In the genomic region with DNA sequence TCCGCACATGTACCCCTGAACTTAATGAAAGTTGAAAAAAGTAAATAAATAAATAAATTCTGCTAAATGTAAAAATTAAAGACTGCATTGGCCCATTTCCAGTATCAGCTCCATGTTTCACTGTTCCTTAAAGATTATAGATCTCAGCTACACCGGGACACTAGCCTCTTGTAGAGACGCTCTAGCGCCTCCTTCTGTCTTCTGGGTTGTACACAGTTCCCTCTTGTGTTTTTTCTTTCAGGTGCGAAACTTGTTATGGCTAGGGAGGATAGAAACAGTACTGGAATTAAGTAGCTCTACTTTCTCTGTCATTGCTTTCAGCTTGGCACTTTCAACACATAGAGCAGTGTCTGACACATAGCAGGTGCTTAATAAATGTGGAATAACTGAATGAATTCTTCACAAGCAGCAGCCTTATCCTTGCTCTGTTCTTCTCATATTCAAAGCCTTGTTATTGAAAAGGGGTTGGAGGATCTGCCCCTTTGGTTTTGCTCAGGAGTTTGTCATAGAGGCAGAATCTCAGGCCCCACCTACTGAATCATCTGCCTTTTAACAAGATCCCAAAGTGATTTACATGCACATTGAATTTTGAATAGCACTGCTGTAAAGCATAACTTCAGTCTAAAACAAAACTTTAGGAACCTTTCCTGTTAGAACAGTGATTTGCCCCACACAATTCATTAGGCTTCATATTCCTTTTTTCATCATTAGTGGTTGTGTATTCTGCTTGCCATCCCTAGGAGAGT, we compare ENCODE assay signal across 10 cellular contexts.
DNase-seq lines count a peak whose midpoint lies in the region; ATAC-seq and TF ChIP-seq lines count a peak whose summit lies in the region.
"Had no signal": no experiment of that assay in that cellular context is flagged by ENCODE, and none has a peak within 500 bp of the region (broad histone marks: within the 10 kb centered on the region; RNA-seq: fewer than 3 reads in every experiment).

No MANE protein-coding gene starts in this region.

- no peak overlapping the region for H3K4me2 ChIP-seq in Karpas-422 (ENCODE audit: low read depth, low read length, poor library complexity, severe bottlenecking)

- peaks cover 5% of the 10 kb centered on the region for H3K4me1 ChIP-seq in Karpas-422 (ENCODE audit: low read length)
- H3K4me1 ChIP-seq in body of pancreas = no peaks in the 10 kb centered on the region
- no peaks in the 10 kb centered on the region for H3K4me1 ChIP-seq in mucosa of descending colon (ENCODE audit: low read depth)

- H3K79me2 ChIP-seq in Karpas-422 (ENCODE audit: low read length) = no peaks in the 10 kb centered on the region

- TF ChIP-seq CTCF in body of pancreas (IDR thresholded peaks at IDR 0.05) (peak in 6 of 7 experiments; percentile 21 to 53 (median 32)), mucosa of descending colon (IDR thresholded peaks at IDR 0.05) (no peak)

- no peaks in the 10 kb centered on the region for H3K9me2 ChIP-seq in Karpas-422 (replicated peaks; ENCODE audit: insufficient read depth, low read length)

- WGBS in body of pancreas, 2 donors = 65 to 66% methylated on average over 5 of the region's 5 CpGs

- H3K36me3 ChIP-seq in Karpas-422 (ENCODE audit: insufficient read depth, low read length) (no peaks in the 10 kb centered on the region), body of pancreas (replicated peaks in 1 of 2; ENCODE audit: insufficient read depth in 1 of 2, low read depth in 2 of 2) (no peaks in the 10 kb centered on the region), mucosa of descending colon (ENCODE audit: low read depth) (no peaks in the 10 kb centered on the region)
- H3K36me3 ChIP-seq: ovary had no signal

- intact Hi-C loops in body of pancreas (cut with DNase I) (no loop called here), mucosa of descending colon (cut with DNase I, micrococcal nuclease) (no loop called here)

- H3K9ac ChIP-seq in Karpas-422 (ENCODE audit: low read length) = no peak overlapping the region

- no peaks in the 10 kb centered on the region for H4K20me1 ChIP-seq in Karpas-422 (ENCODE audit: insufficient read depth, low read depth, low read length)

- no peak overlapping the region for H3K27ac ChIP-seq in Karpas-422 (ENCODE audit: low read length)
- no peak overlapping the region for H3K27ac ChIP-seq in body of pancreas
- H3K27ac ChIP-seq: ovary had no signal

- ATAC-seq in body of pancreas = no peak
- peak; percentile 40 for ATAC-seq in mucosa of descending colon
- no peak for ATAC-seq in GM19452 (IDR thresholded peaks at IDR 0.05; ENCODE audit: unreplicated experiment)

- DNase-seq in ELF-1 (ENCODE audit: low read depth, low spot score) (peak; percentile 34), Karpas-422 (peak; percentile 74), body of pancreas (peak in 2 of 4 donors; percentile 28 to 59), mucosa of descending colon (peak in 1 of 3 donors; percentile 14), NCI-H1105 (lab: John Stamatoyannopoulos, UW) (no peak), A172 (ENCODE audit: low spot score) (no peak)
- DNase-seq in activated CD4-positive, CD25-positive, alpha-beta regulatory T cell treated with anti-CD3 and anti-CD28 coated beads, Interleukin-2, amount 50 U/mL, for 72 hours = no peak
- DNase-seq: NCI-H2081 treated with DMSO at 0.1 percent for 48 hours, ovary had no signal

- H3K9me3 ChIP-seq in Karpas-422 (ENCODE audit: low read length) (no peaks in the 10 kb centered on the region), body of pancreas (no peaks in the 10 kb centered on the region), mucosa of descending colon (no peaks in the 10 kb centered on the region)
- H3K9me3 ChIP-seq: ovary had no signal

- TF ChIP-seq POLR2A in body of pancreas (IDR thresholded peaks at IDR 0.05) = no peak

- H2AFZ ChIP-seq in Karpas-422 (ENCODE audit: low read length) = no peak overlapping the region

- H3K4me3 ChIP-seq in Karpas-422 (ENCODE audit: low read length) (no peak overlapping the region), body of pancreas (no peak overlapping the region), mucosa of descending colon (no peak overlapping the region)
- H3K4me3 ChIP-seq: ovary had no signal

- H3K27me3 ChIP-seq in Karpas-422 (ENCODE audit: low read length) = no peaks in the 10 kb centered on the region
- no peaks in the 10 kb centered on the region for H3K27me3 ChIP-seq in body of pancreas
- H3K27me3 ChIP-seq: ovary had no signal

Comparison
In these comparisons a context has a peak if more than half of its experiments do, and no peak if none do; other contexts are left out.
1. DNase-seq: peak in ELF-1 (single experiment) and Karpas-422 (single experiment); none in NCI-H1105 (single experiment), activated CD4-positive, CD25-positive, alpha-beta regulatory T cell treated with anti-CD3 and anti-CD28 coated beads, Interleukin-2, amount 50 U/mL, for 72 hours (single experiment) and A172 (single experiment).